ENCODE assay signal across 23 cellular contexts in the genomic region with DNA sequence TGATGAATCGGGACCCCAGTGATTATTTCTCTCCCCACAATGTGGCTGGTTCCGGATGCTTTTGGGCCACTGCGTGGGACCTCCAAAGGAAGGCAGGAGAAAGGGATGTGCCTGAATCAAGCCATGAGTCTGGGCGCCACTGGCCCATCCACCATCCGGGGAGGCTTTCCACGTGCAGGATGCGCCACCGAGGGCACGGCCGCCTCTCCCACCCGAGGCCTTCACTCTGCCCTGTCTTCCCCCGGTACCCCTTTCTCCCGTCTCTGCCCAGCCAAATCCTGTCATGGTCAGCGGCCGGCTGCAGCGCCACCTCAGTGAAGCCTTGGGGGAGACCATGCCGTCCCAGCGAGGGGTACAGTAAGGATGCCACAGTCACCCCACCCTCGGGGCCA.
"Had no signal": no experiment of that assay in that cellular context is flagged by ENCODE, and none has a peak within 500 bp of the region (broad histone marks: within the 10 kb centered on the region; RNA-seq: fewer than 3 reads in every experiment).

No MANE protein-coding gene starts in this region.

- H3K9me3 Mint-ChIP-seq: activated naive CD4-positive, alpha-beta T cell treated with anti-CD3 and anti-CD28 coated beads, Interleukin-2, amount 50 U/mL, for 72 hours; natural killer cell treated with Interleukin-12 subunit alpha and Interleukin-12 subunit beta and Interleukin-15 and Interleukin-18, amount 100 ng/mL, for 72 hours had no signal

- H3K9me3 ChIP-seq: colonic mucosa, esophagus squamous epithelium, left ventricle myocardium inferior, prostate gland, upper lobe of left lung had no signal

- FAIRE-seq: kidney had no signal

- H3K27ac Mint-ChIP-seq: activated CD8-positive, alpha-beta memory T cell treated with anti-CD3 and anti-CD28 coated beads, Interleukin-2, amount 10 ng/mL, durations not matched to agents 7 days and 5 days; activated naive CD4-positive, alpha-beta T cell treated with anti-CD3 and anti-CD28 coated beads, Interleukin-2, amount 50 U/mL, for 72 hours; brain; natural killer cell treated with Interleukin-12 subunit alpha and Interleukin-12 subunit beta and Interleukin-15 and Interleukin-18, amount 100 ng/mL, for 72 hours had no signal

- H3K36me3 ChIP-seq: colonic mucosa, esophagus squamous epithelium, left ventricle myocardium inferior, prostate gland, upper lobe of left lung had no signal

- DNase-seq: activated CD4-positive, alpha-beta T cell treated with anti-CD3 and anti-CD28 coated beads, Interleukin-2, amount 50 U/mL, for 48 hours; activated CD8-positive, alpha-beta memory T cell treated with anti-CD3 and anti-CD28 coated beads, Interleukin-2, amount 10 ng/mL, durations not matched to agents 7 days and 5 days; activated T-cell treated with anti-CD3 and anti-CD28 coated beads, Interleukin-2, amount 50 U/mL, for 1 hour; amygdala; central memory CD4-positive, alpha-beta T cell; colonic mucosa; effector CD4-positive, alpha-beta T cell; esophagus squamous epithelium; hippocampal formation; kidney; left ventricle myocardium inferior; nucleus accumbens; right cardiac atrium; stimulated activated CD4-positive, alpha-beta T cell treated with anti-CD3 and anti-CD28 coated beads, Interleukin-15, amount 100 ng/mL, for 24 hours; stimulated activated CD4-positive, alpha-beta T cell treated with anti-CD3 and anti-CD28 coated beads, Interleukin-4, amount 100 ng/mL, for 1 hour; stimulated activated naive CD8-positive, alpha-beta T cell treated with anti-CD3 and anti-CD28 coated beads, Interleukin-15, Interleukin-2, amounts not matched to agents 100 U/mL and 50 U/mL, for 24 hours; T-helper 1 cell had no signal

- H3K4me1 Mint-ChIP-seq: activated CD8-positive, alpha-beta memory T cell treated with anti-CD3 and anti-CD28 coated beads, Interleukin-2, amount 10 ng/mL, durations not matched to agents 7 days and 5 days; brain had no signal

- ATAC-seq: activated CD8-positive, alpha-beta memory T cell treated with anti-CD3 and anti-CD28 coated beads, Interleukin-2, amount 10 ng/mL, durations not matched to agents 7 days and 5 days; activated naive CD4-positive, alpha-beta T cell treated with anti-CD3 and anti-CD28 coated beads, Interleukin-2, amount 50 U/mL, for 72 hours; right cardiac atrium had no signal

- H3K36me3 Mint-ChIP-seq: activated CD8-positive, alpha-beta memory T cell treated with anti-CD3 and anti-CD28 coated beads, Interleukin-2, amount 10 ng/mL, durations not matched to agents 7 days and 5 days; activated naive CD4-positive, alpha-beta T cell treated with anti-CD3 and anti-CD28 coated beads, Interleukin-2, amount 50 U/mL, for 72 hours; natural killer cell treated with Interleukin-12 subunit alpha and Interleukin-12 subunit beta and Interleukin-15 and Interleukin-18, amount 100 ng/mL, for 72 hours had no signal

- H3K4me3 Mint-ChIP-seq: activated CD8-positive, alpha-beta memory T cell treated with anti-CD3 and anti-CD28 coated beads, Interleukin-2, amount 10 ng/mL, durations not matched to agents 7 days and 5 days; brain; natural killer cell treated with Interleukin-12 subunit alpha and Interleukin-12 subunit beta and Interleukin-15 and Interleukin-18, amount 100 ng/mL, for 72 hours had no signal

- H3K4me3 ChIP-seq: colonic mucosa, esophagus squamous epithelium, left ventricle myocardium inferior, prostate gland, skin epidermis, upper lobe of left lung had no signal

- H3K4me1 ChIP-seq: colonic mucosa, esophagus squamous epithelium, left ventricle myocardium inferior, prostate gland, upper lobe of left lung had no signal

- H3K27me3 ChIP-seq: colonic mucosa, esophagus squamous epithelium, upper lobe of left lung had no signal

- H3K27ac ChIP-seq: colonic mucosa, esophagus squamous epithelium, left ventricle myocardium inferior, prostate gland, skin epidermis, upper lobe of left lung had no signal
